In the genomic region with DNA sequence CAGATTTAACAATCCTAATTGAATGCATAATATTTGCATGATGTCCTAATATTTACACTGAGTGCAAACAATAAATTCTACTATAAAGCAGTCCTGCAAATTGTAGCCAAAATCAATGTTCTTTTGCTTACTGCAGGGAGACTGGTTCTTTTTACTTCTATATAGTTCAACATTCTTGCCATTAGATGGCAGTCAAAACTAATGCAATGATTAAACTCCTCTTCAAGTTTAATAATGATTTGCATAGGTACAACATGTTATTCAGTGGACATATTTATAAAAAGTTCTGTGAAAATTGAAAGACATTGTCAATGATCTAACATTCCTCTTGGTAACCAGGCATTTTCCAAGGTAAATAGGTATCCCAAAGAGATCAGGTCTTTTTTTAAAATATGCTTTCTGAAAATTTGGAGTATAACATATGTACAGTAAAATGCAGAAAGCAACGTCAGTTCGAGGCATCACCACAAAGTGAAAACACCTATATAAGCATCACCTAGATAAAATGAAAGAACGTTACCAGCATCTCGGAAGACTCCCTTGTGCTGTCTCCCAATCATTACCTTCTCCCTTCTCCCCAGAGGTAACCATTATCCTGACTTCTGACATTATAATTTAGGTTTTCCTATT, we compare ENCODE assay signal across 8 cellular contexts. TPM values are rescaled to one million over a fixed set of nuclear protein-coding genes. Genes with fewer than 3 reads are reported as not detected.
A peak's percentile ranks its signal among the peaks of the same experiment; 100 is the strongest.
DNase-seq lines count a peak whose midpoint lies in the region; ATAC-seq and TF ChIP-seq lines count a peak whose summit lies in the region.

No MANE protein-coding gene starts in this region.

- H3K27me3 Mint-ChIP-seq in endothelial cell (ENCODE audit: unreplicated experiment): peaks cover 6% of the 10 kb centered on the region
- peaks cover 0 to 35% (median 7%) of the 10 kb centered on the region in 5 donors for H3K27me3 Mint-ChIP-seq in naive thymus-derived CD4-positive, alpha-beta T cell
- peaks cover 5% of the 10 kb centered on the region for H3K27me3 Mint-ChIP-seq in activated CD4-positive, alpha-beta memory T cell treated with anti-CD3 and anti-CD28 coated beads for 36 hours

- intact Hi-C loops in PC-9 (cut with micrococcal nuclease; ENCODE audit: unreplicated experiment): loop anchor here (2.0 kb wide), 4 partner anchors 133 to 899 kb away; no protein-coding TSS in a partner anchor
- intact Hi-C loops in naive thymus-derived CD4-positive, alpha-beta T cell (cut with micrococcal nuclease): loop anchor here (1.0 to 10.0 kb wide), 13 partner anchors 9 to 1025 kb away; partner anchors contain the start of gene GCLM (in 1 of the 2)
- intact Hi-C loops in activated CD4-positive, alpha-beta memory T cell treated with anti-CD3 and anti-CD28 coated beads for 36 hours (cut with micrococcal nuclease): loop anchor here (1.0 to 5.0 kb wide), 6 partner anchors 136 to 406 kb away; no protein-coding TSS in a partner anchor

- H3K79me2 ChIP-seq in KMS-11 (ENCODE audit: insufficient read depth, low read depth) (no peaks in the 10 kb centered on the region), PC-9 (ENCODE audit: low read depth) (no peaks in the 10 kb centered on the region)

- ATAC-seq in naive thymus-derived CD4-positive, alpha-beta T cell: peak; percentile 61
- ATAC-seq in HG03280 (IDR thresholded peaks at IDR 0.05; ENCODE audit: unreplicated experiment) (no peak), GM21786 (IDR thresholded peaks at IDR 0.05; ENCODE audit: unreplicated experiment) (no peak)

- peak; percentile 61 for TF ChIP-seq CTCF in KMS-11 (conservative IDR thresholded peaks at IDR 0.05; ENCODE audit: low read depth, low read length)
- peak; percentile 96 for TF ChIP-seq CTCF in PC-9 (conservative IDR thresholded peaks at IDR 0.05)
- TF ChIP-seq CTCF in endothelial cell (IDR thresholded peaks at IDR 0.05; ENCODE audit: unreplicated experiment): peak; percentile 60

- H3F3A ChIP-seq in PC-9 (ENCODE audit: insufficient read depth, low read depth): peaks cover 18% of the 10 kb centered on the region

- POLR2A ChIA-PET in PC-9 (lab: Charles Lee; ENCODE audit: unreplicated experiment): interaction anchor here (0.7 kb wide), 1 partner anchor 337 kb away, joined by 3 read pairs; no protein-coding TSS in a partner anchor
- POLR2A ChIA-PET in naive thymus-derived CD4-positive, alpha-beta T cell (lab: Charles Lee): no interaction called here
- POLR2A ChIA-PET in activated CD4-positive, alpha-beta memory T cell treated with anti-CD3 and anti-CD28 coated beads for 36 hours (lab: Charles Lee): no interaction called here

- H3K4me3 Mint-ChIP-seq in endothelial cell (ENCODE audit: unreplicated experiment): no peak overlapping the region
- H3K4me3 Mint-ChIP-seq in naive thymus-derived CD4-positive, alpha-beta T cell: no peak overlapping the region
- no peak overlapping the region for H3K4me3 Mint-ChIP-seq in activated CD4-positive, alpha-beta memory T cell treated with anti-CD3 and anti-CD28 coated beads for 36 hours

- H3K9me3 Mint-ChIP-seq in endothelial cell (ENCODE audit: unreplicated experiment): no peaks in the 10 kb centered on the region
- no peaks in the 10 kb centered on the region for H3K9me3 Mint-ChIP-seq in naive thymus-derived CD4-positive, alpha-beta T cell
- no peaks in the 10 kb centered on the region for H3K9me3 Mint-ChIP-seq in activated CD4-positive, alpha-beta memory T cell treated with anti-CD3 and anti-CD28 coated beads for 36 hours

- H3K4me1 ChIP-seq in KMS-11 (ENCODE audit: low read depth, poor library complexity, severe bottlenecking) (no peaks in the 10 kb centered on the region), PC-9 (replicated peaks; ENCODE audit: insufficient read depth) (peaks cover 14% of the 10 kb centered on the region)
- H3K4me1 ChIP-seq in naive thymus-derived CD4-positive, alpha-beta T cell (ENCODE audit: control insufficient read depth in 2 of 2, insufficient read depth in 2 of 2, low read length in 2 of 2): no peaks in the 10 kb centered on the region

- no peaks in the 10 kb centered on the region for H3K9me2 ChIP-seq in PC-9 (ENCODE audit: insufficient read depth)

- peak; percentile 84 for DNase-seq in DMS53 treated with DMSO at 0.1 percent for 48 hours (lab: John Stamatoyannopoulos, UW; ENCODE audit: unreplicated experiment)
- DNase-seq in PC-9: peak in 1 of 2 experiments; percentile 70
- no peak for DNase-seq in endothelial cell (ENCODE audit: low spot score)
- peak in 5 of 9 donors; percentile 24 to 48 (median 27) for DNase-seq in naive thymus-derived CD4-positive, alpha-beta T cell
- no peak for DNase-seq in activated CD4-positive, alpha-beta memory T cell treated with anti-CD3 and anti-CD28 coated beads for 36 hours

- no peak overlapping the region for H3K9ac ChIP-seq in KMS-11

- no peak overlapping the region for H3K4me2 ChIP-seq in KMS-11
- H3K4me2 ChIP-seq in PC-9: no peak overlapping the region

- H3K27me3 ChIP-seq in KMS-11 (ENCODE audit: insufficient read depth, low read depth) (no peaks in the 10 kb centered on the region), PC-9 (ENCODE audit: insufficient read depth, low read depth) (no peaks in the 10 kb centered on the region)
- peaks cover 0 to 4% of the 10 kb centered on the region in 2 donors for H3K27me3 ChIP-seq in naive thymus-derived CD4-positive, alpha-beta T cell (ENCODE audit: control insufficient read depth in 2 of 2, insufficient read depth in 2 of 2, low read length in 2 of 2)

- H3K4me1 Mint-ChIP-seq in endothelial cell (ENCODE audit: unreplicated experiment): peaks cover 3% of the 10 kb centered on the region
- peaks cover 0 to 2% (median 0%) of the 10 kb centered on the region in 7 donors for H3K4me1 Mint-ChIP-seq in naive thymus-derived CD4-positive, alpha-beta T cell
- H3K4me1 Mint-ChIP-seq in activated CD4-positive, alpha-beta memory T cell treated with anti-CD3 and anti-CD28 coated beads for 36 hours (ENCODE audit: low read depth): no peaks in the 10 kb centered on the region

- no peak overlapping the region for H3K27ac Mint-ChIP-seq in endothelial cell (ENCODE audit: unreplicated experiment)
- no peak overlapping the region for H3K27ac Mint-ChIP-seq in naive thymus-derived CD4-positive, alpha-beta T cell
- no peak overlapping the region for H3K27ac Mint-ChIP-seq in activated CD4-positive, alpha-beta memory T cell treated with anti-CD3 and anti-CD28 coated beads for 36 hours

- no TSS peak for BruUV-seq in PC-9 (replicated peaks; lab: Mats Ljungman, UMichigan)

- no peak overlapping the region for H2AFZ ChIP-seq in KMS-11 (ENCODE audit: low read depth)
- no peak overlapping the region for H2AFZ ChIP-seq in PC-9

- H3K4me3 ChIP-seq in KMS-11 (IDR thresholded peaks at IDR 0.05; ENCODE audit: insufficient read depth, low read depth, low read length): no peak overlapping the region
- no peak overlapping the region for H3K4me3 ChIP-seq in PC-9
- H3K4me3 ChIP-seq in naive thymus-derived CD4-positive, alpha-beta T cell (ENCODE audit: low read length): no peak overlapping the region

- CTCF ChIA-PET in PC-9 (lab: Charles Lee): no interaction called here
- CTCF ChIA-PET in naive thymus-derived CD4-positive, alpha-beta T cell (lab: Charles Lee): no interaction called here
- CTCF ChIA-PET in activated CD4-positive, alpha-beta memory T cell treated with anti-CD3 and anti-CD28 coated beads for 36 hours (lab: Charles Lee): interaction anchor here (1.0 to 2.1 kb wide), 8 partner anchors 11 to 406 kb away, joined by 3 to 13 read pairs (median 5); partner anchors contain the start of gene FNBP1L

- H3K36me3 ChIP-seq in KMS-11 (ENCODE audit: insufficient read depth): no peaks in the 10 kb centered on the region
- H3K36me3 ChIP-seq in PC-9 (ENCODE audit: low read depth): no peaks in the 10 kb centered on the region
- H3K36me3 ChIP-seq in naive thymus-derived CD4-positive, alpha-beta T cell (ENCODE audit: control insufficient read depth in 2 of 3, insufficient read depth in 3 of 3, low read length in 3 of 3): no peaks in the 10 kb centered on the region

- no peak overlapping the region for H3K27ac ChIP-seq in KMS-11
- no peak overlapping the region for H3K27ac ChIP-seq in PC-9
- H3K27ac ChIP-seq in naive thymus-derived CD4-positive, alpha-beta T cell (ENCODE audit: low read depth, low read length): no peak overlapping the region

- H4K20me1 ChIP-seq in KMS-11 (ENCODE audit: insufficient read depth): no peaks in the 10 kb centered on the region
- no peaks in the 10 kb centered on the region for H4K20me1 ChIP-seq in PC-9 (ENCODE audit: insufficient read depth)

- no peaks in the 10 kb centered on the region for H3K36me3 Mint-ChIP-seq in endothelial cell (ENCODE audit: low read depth, unreplicated experiment)
- no peaks in the 10 kb centered on the region for H3K36me3 Mint-ChIP-seq in naive thymus-derived CD4-positive, alpha-beta T cell
- H3K36me3 Mint-ChIP-seq in activated CD4-positive, alpha-beta memory T cell treated with anti-CD3 and anti-CD28 coated beads for 36 hours: no peaks in the 10 kb centered on the region

- H3K9me3 ChIP-seq in PC-9 (ENCODE audit: insufficient read depth, low read depth): no peaks in the 10 kb centered on the region
- H3K9me3 ChIP-seq in naive thymus-derived CD4-positive, alpha-beta T cell (ENCODE audit: control insufficient read depth in 2 of 3, low read length in 3 of 3): no peaks in the 10 kb centered on the region

RNA-seq across cellular contexts. Expression of gene FNBP1L, which starts 9.8 kb away (rescaled TPM):
- 34.1 and 34.3 TPM in 2 replicates for total RNA-seq in PC-9 (2021)
- 107 TPM for total RNA-seq in endothelial cell (ENCODE audit: unreplicated experiment)
- 1 to 10 TPM in 4 of 5 experiments, under 1 TPM in 1; 0.07 to 2.6 (median 1.1) TPM for total RNA-seq in naive thymus-derived CD4-positive, alpha-beta T cell
- under 1 TPM; 0.35 to 0.69 TPM for polyA plus RNA-seq in naive thymus-derived CD4-positive, alpha-beta T cell
- 1 to 10 TPM in 1 of 2 experiments, under 1 TPM in 1; 0.81 to 1.2 TPM for total RNA-seq in activated CD4-positive, alpha-beta memory T cell treated with anti-CD3 and anti-CD28 coated beads for 36 hours

Comparison
In these comparisons a context has a peak if more than half of its experiments do, and no peak if none do; other contexts are left out.
1. DNase-seq: peak in DMS53 treated with DMSO at 0.1 percent for 48 hours (single experiment) and naive thymus-derived CD4-positive, alpha-beta T cell (5 of 9); none in endothelial cell (single experiment) and activated CD4-positive, alpha-beta memory T cell treated with anti-CD3 and anti-CD28 coated beads for 36 hours (single experiment).
2. Peak in every context shown above with its lines, with median percentiles within 50 percentile points of each other: CTCF ChIP-seq.